Comparison of ENCODE assay signal across 22 cellular contexts in the genomic region with DNA sequence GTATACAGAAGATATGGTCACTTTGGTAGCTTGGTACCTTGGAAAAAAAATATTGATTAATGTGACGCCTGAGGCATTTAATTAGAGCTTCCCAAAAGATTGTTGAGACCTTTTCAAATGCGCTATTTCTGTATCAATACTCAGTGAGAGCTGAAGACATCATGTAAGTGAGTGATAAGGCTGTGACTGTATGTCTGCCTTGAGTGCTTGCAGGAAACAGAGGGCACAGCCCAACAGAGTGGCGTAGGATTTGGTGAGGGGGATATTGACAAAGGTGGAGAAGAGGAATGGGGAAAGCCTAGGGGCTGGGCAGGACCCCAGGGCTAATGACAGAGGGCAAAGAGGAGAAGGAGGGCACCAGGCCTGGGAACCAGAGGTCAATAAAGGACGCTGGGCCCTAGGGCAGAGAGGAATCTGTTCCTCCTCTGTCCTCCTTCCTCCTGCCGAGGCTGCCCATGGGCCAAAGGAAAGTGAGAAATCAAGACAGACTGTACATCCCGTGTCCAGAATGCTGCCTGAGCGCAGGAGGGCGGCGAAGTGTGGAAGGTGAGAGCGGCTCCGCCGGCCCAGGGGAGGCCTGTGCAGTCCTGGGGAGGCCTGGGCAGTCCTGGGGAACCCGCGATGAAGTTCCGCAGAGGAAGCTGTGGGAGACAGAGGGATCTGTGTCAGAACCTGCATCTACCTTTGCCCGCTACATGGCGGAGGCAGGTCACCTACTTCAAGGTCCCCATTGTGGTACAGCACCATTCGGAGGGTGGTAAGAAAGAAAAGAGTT.
"Had no signal": no experiment of that assay in that cellular context is flagged by ENCODE, and none has a peak within 500 bp of the region (broad histone marks: within the 10 kb centered on the region; RNA-seq: fewer than 3 reads in every experiment).

No MANE protein-coding gene starts in this region.

- ATAC-seq: HepG2, SK-N-SH treated with all-trans-retinoic acid at 6 μM for 48 hours had no signal

- DNase-seq: IMR-90, Karpas-422, KG1, MG63, NCI-H1092, NCI-H1105 treated with DMSO at 0.1 percent for 48 hours, NCI-H1417 treated with DMSO at 0.1 percent for 48 hours, NCI-H187, NCI-H2029, NCI-H2081 treated with DMSO at 0.1 percent for 48 hours, NCI-H2171, NCI-H226, NCI-H446, NCI-H510A, NCI-H524 treated with DMSO at 0.1 percent for 48 hours, NCI-H69, NCI-H774, RPMI8226, SHP77 treated with DMSO at 0.1 percent for 48 hours, SJCRH30 had no signal

- H3K27ac ChIP-seq: SJCRH30 had no signal

- H3K9me3 ChIP-seq: MG63, SJCRH30 had no signal

- H3K4me3 ChIP-seq: MG63, SJCRH30 had no signal

- H3K27me3 ChIP-seq: MG63, SJCRH30 had no signal

- H3K36me3 ChIP-seq: MG63, SJCRH30 had no signal
